7 cellular contexts compared by ENCODE assay signal in the genomic region with DNA sequence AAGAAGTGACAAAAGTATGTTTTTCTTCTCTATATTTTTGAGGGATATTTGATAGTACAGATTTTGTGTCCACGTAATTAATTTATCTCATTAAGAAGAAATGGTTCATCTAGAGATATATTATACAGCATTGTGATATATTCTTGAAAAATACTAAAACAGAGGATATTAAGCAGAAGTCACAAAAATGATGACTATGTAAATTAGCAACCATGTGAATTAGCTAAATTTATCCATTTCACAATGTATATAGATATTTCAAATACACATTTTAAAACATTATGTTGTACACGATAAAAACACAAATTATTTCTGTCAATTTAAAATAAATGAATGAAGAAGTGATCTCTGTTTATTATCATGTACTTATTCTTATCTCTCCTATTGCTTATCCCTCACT.
"Had no signal": no experiment of that assay in that cellular context is flagged by ENCODE, and none has a peak within 500 bp of the region (broad histone marks: within the 10 kb centered on the region; RNA-seq: fewer than 3 reads in every experiment).

No MANE protein-coding gene starts in this region.

- DNase-seq: H9, HCEC 1CT, KG1 had no signal

- H3K27ac ChIP-seq: HL-60 had no signal

- H2AFZ ChIP-seq: GM23338 had no signal

- H3K4me2 ChIP-seq: GM23338 had no signal

- ATAC-seq: GM23338 had no signal

- FAIRE-seq: H1, H54 had no signal

- H3K4me3 ChIP-seq: GM23338 had no signal
